Comparison of ENCODE assay signal across 30 cellular contexts in genomic region chr7:110454713-110455112, GRCh38.
A peak's percentile ranks its signal among the peaks of the same experiment; 100 is the strongest.
DNase-seq lines count a peak whose midpoint lies in the region; ATAC-seq, FAIRE-seq and TF ChIP-seq lines count a peak whose summit lies in the region.
"Had no signal": no experiment of that assay in that cellular context is flagged by ENCODE, and none has a peak within 500 bp of the region (broad histone marks: within the 10 kb centered on the region; RNA-seq: fewer than 3 reads in every experiment).

No MANE protein-coding gene starts in this region.

- intact Hi-C loops in GM12878 (cut with micrococcal nuclease; ENCODE audit: unreplicated experiment) (no loop called here), A673 (cut with micrococcal nuclease; ENCODE audit: unreplicated experiment) (no loop called here)

- H3K79me2 ChIP-seq in GM12878 (ENCODE audit: control insufficient read depth, insufficient read depth, low read length), result no peaks in the 10 kb centered on the region
- H3K79me2 ChIP-seq: hepatocyte had no signal

- H3K9me3 ChIP-seq in GM12878 (replicated peaks; ENCODE audit: control insufficient read depth, insufficient read depth, low read length) (no peaks in the 10 kb centered on the region), A673 (ENCODE audit: low read depth, low read length, poor library complexity, severe bottlenecking) (no peaks in the 10 kb centered on the region)
- H3K9me3 ChIP-seq: ascending aorta, BE2C, gastrocnemius medialis, prostate gland, SJCRH30, stomach had no signal

- H2AFZ ChIP-seq in GM12878 (ENCODE audit: control insufficient read depth, low read depth, low read length), result no peak overlapping the region
- H2AFZ ChIP-seq: hepatocyte had no signal

- DNase-seq in GM12878 (ENCODE audit: low read depth, low spot score), result no peak
- DNase-seq in NCI-H1092 treated with DMSO at 0.1 percent for 48 hours (lab: John Stamatoyannopoulos, UW), result no peak
- DNase-seq in Kasumi-1 (lab: John Stamatoyannopoulos, UW), result no peak
- no peak for DNase-seq in A673 (ENCODE audit: low spot score)
- DNase-seq: activated B cell treated with CpG ODN at 0.5 μM for 24 hours; activated CD4-positive, alpha-beta T cell treated with anti-CD3 and anti-CD28 coated beads, Interleukin-2, amount 50 U/mL, for 1 hour; activated gamma-delta T cell; activated naive CD8-positive, alpha-beta T cell treated with anti-CD3 and anti-CD28 coated beads, Interleukin-2, amount 10 ng/mL, durations not matched to agents 7 days and 5 days; activated T-cell treated with anti-CD3 and anti-CD28 coated beads, Interleukin-2, amount 50 U/mL, for 1 hour; BE2C; CD8-positive, alpha-beta T cell; effector CD4-positive, alpha-beta T cell; gastrocnemius medialis; HCEC 1CT; left cardiac atrium; naive thymus-derived CD8-positive, alpha-beta T cell; NCI-H187; SJCRH30; stimulated activated CD4-positive, alpha-beta T cell treated with anti-CD3 and anti-CD28 coated beads, Interleukin-12 subunit alpha, Interleukin-12 subunit beta, amount 100 ng/mL, for 4 hours; stimulated activated CD4-positive, alpha-beta T cell treated with anti-CD3 and anti-CD28 coated beads, Interleukin-4, amount 100 ng/mL, for 1 hour; stomach had no signal

- no peak overlapping the region for H3K4me2 ChIP-seq in GM12878 (ENCODE audit: control insufficient read depth, insufficient read depth)
- H3K4me2 ChIP-seq: hepatocyte had no signal

- RAD21 ChIA-PET in GM12878 (lab: Charles Lee; ENCODE audit: unreplicated experiment), result no interaction called here

- POLR2A ChIA-PET in GM12878 (lab: Charles Lee), result no interaction called here
- POLR2A ChIA-PET in A673 (lab: Charles Lee; ENCODE audit: low non-redundant PET), result no interaction called here

- H3K27ac ChIP-seq in GM12878 (ENCODE audit: control insufficient read depth, insufficient read depth), result no peak overlapping the region
- H3K27ac ChIP-seq in A673 (ENCODE audit: low read depth, low read length, poor library complexity, severe bottlenecking), result no peak overlapping the region
- H3K27ac ChIP-seq: ascending aorta, gastrocnemius medialis, hepatocyte, prostate gland, SJCRH30, stomach had no signal

- 3% methylated on average over 3 of the region's 3 CpGs for WGBS in GM12878 (ENCODE audit: insufficient coverage, insufficient replicate concordance, low lambda C conversion rate, missing lambda C conversion rate)

- H4K20me1 ChIP-seq in GM12878 (ENCODE audit: control insufficient read depth, insufficient read depth), result no peaks in the 10 kb centered on the region

- no peaks in the 10 kb centered on the region for H3K27me3 ChIP-seq in GM12878 (replicated peaks in 1 of 2; ENCODE audit: control insufficient read depth in 2 of 2, insufficient read depth in 2 of 2, low read length in 1 of 2)
- no peaks in the 10 kb centered on the region for H3K27me3 ChIP-seq in A673 (replicated peaks; ENCODE audit: insufficient read depth, low read depth, low read length, poor library complexity)
- H3K27me3 ChIP-seq: ascending aorta, BE2C, gastrocnemius medialis, hepatocyte, SJCRH30, stomach had no signal

- H3K36me3 ChIP-seq in GM12878 (ENCODE audit: control insufficient read depth in 2 of 2, insufficient read depth in 2 of 2, low read length in 1 of 2) (no peaks in the 10 kb centered on the region), A673 (ENCODE audit: insufficient read depth, low read length, poor library complexity, severe bottlenecking) (no peaks in the 10 kb centered on the region)
- H3K36me3 ChIP-seq: ascending aorta, BE2C, gastrocnemius medialis, prostate gland, SJCRH30, stomach had no signal

- H3K4me3 ChIP-seq in GM12878, result no peak overlapping the region
- no peak overlapping the region for H3K4me3 ChIP-seq in A673 (ENCODE audit: low read depth, low read length, poor library complexity, severe bottlenecking)
- H3K4me3 ChIP-seq: ascending aorta, gastrocnemius medialis, hepatocyte, prostate gland, SJCRH30, stomach had no signal

- TF ChIP-seq RAD21 in GM12878 (IDR thresholded peaks at IDR 0.05; ENCODE audit: insufficient read depth, low read depth, low read length), result no peak

- no peak for TF ChIP-seq EP300 in GM12878 (IDR thresholded peaks at IDR 0.05; ENCODE audit: borderline replicate concordance in 1 of 2, control insufficient read depth in 1 of 2, low read depth in 2 of 2, low read length in 2 of 2)

- no peak for TF ChIP-seq POLR2A in GM12878 (IDR thresholded peaks at IDR 0.05; ENCODE audit: low read depth, low read length)

- in situ Hi-C loops in GM12878 (cut with MboI), result no loop called here

- H3K4me1 ChIP-seq in GM12878 (ENCODE audit: control insufficient read depth, insufficient read depth, low read length) (no peaks in the 10 kb centered on the region), A673 (ENCODE audit: insufficient read depth, low read length, poor library complexity, severe bottlenecking) (no peaks in the 10 kb centered on the region)
- H3K4me1 ChIP-seq: ascending aorta, BE2C, gastrocnemius medialis, prostate gland, SJCRH30, stomach had no signal

- TF ChIP-seq CTCF in GM12878 (IDR thresholded peaks at IDR 0.05 in 2 of 3, conservative IDR thresholded peaks at IDR 0.05 in 1 of 3; ENCODE audit: control insufficient read depth in 2 of 3, extremely low read depth in 1 of 3, insufficient read depth in 1 of 3, low read depth in 3 of 3, low read length in 3 of 3) (no peak), A673 (conservative IDR thresholded peaks at IDR 0.05; ENCODE audit: low read depth, low read length) (no peak)

- BruUV-seq in GM12878 (replicated peaks; lab: Mats Ljungman, UMichigan) (no TSS peak), A673 (replicated peaks; lab: Mats Ljungman, UMichigan) (no TSS peak)

- SMC1A ChIA-PET in GM12878 (lab: Charles Lee; ENCODE audit: uncharacterized antibody, unreplicated experiment), result interaction anchor here (0.8 kb wide), 1 partner anchor 33 kb away, joined by 3 read pairs; no protein-coding TSS in a partner anchor

- CTCF ChIA-PET in GM12878 (lab: Yijun Ruan, JAX) (interaction anchor here (1.4 kb wide), 1 partner anchor 12 kb away, joined by 3 read pairs; no protein-coding TSS in a partner anchor), A673 (lab: Charles Lee) (no interaction called here)

- no peak overlapping the region for H3K9ac ChIP-seq in GM12878 (ENCODE audit: control insufficient read depth, insufficient read depth, low read length)

- no peak for FAIRE-seq in GM12878 (lab: Jason Lieb, UNC)
- FAIRE-seq: colon, urothelium cell line had no signal

- ATAC-seq in GM18870 (IDR thresholded peaks at IDR 0.05; ENCODE audit: unreplicated experiment) (peak; percentile 76), GM21723 (IDR thresholded peaks at IDR 0.05; ENCODE audit: unreplicated experiment) (peak; percentile 83), HG03095 (IDR thresholded peaks at IDR 0.05; ENCODE audit: unreplicated experiment) (peak; percentile 62), GM12878 (peak; percentile 74)
- ATAC-seq: CD8-positive, alpha-beta T cell; gastrocnemius medialis; left cardiac atrium; naive thymus-derived CD8-positive, alpha-beta T cell; sciatic nerve had no signal

TF ChIP-seq in GM12878, 131 proteins besides CTCF, POLR2A, EP300 and RAD21:
- no peak for TF ChIP-seq BCL11A (IDR thresholded peaks at IDR 0.05; ENCODE audit: low read depth, low read length)
- TF ChIP-seq POLR2AphosphoS5 (IDR thresholded peaks at IDR 0.05; ENCODE audit: low read length), result no peak
- TF ChIP-seq ATF2 (IDR thresholded peaks at IDR 0.05; ENCODE audit: low read length), result peak; percentile 25; the same call in 1 of the 2 replicates
- 0 out of 2 replicates have a peak, but pooled peaks have one; percentile 52 for TF ChIP-seq MEF2A (IDR thresholded peaks at IDR 0.05; ENCODE audit: insufficient read depth, low read depth, low read length)
TF ChIP-seq in GM12878: peak in this region for 2.
